In genomic region chr6:132812255-132812732, GRCh38 we compare ENCODE assay signal across 8 cellular contexts. TPM values are rescaled to one million over a fixed set of nuclear protein-coding genes. Genes with fewer than 3 reads are reported as not detected.
DNase-seq lines count a peak whose midpoint lies in the region; ATAC-seq and TF ChIP-seq lines count a peak whose summit lies in the region.

No MANE protein-coding gene starts in this region.

- H3K4me3 ChIP-seq in Caco-2 (ENCODE audit: low read depth, low read length) (peak overlapping the region; percentile 69), brain microvascular endothelial cell (ENCODE audit: low read depth, low read length) (peak overlapping the region; percentile 67)

- H3K4me3 Mint-ChIP-seq in Caco-2 (ENCODE audit: unreplicated experiment) (peak overlapping the region; percentile 97), mesothelial cell of epicardium (peak overlapping the region; percentile 97)

- H3K27ac ChIP-seq in brain microvascular endothelial cell: peak overlapping the region; percentile 67

- intact Hi-C loops in Caco-2 (cut with micrococcal nuclease; ENCODE audit: unreplicated experiment): no loop called here

- peak overlapping the region; percentile 98 for H3K27ac Mint-ChIP-seq in Caco-2 (ENCODE audit: unreplicated experiment)
- H3K27ac Mint-ChIP-seq in mesothelial cell of epicardium: peak overlapping the region; percentile 97

- peaks cover 4% of the 10 kb centered on the region for H3K27me3 Mint-ChIP-seq in Caco-2 (ENCODE audit: insufficient read depth, unreplicated experiment)
- peaks cover 6% of the 10 kb centered on the region for H3K27me3 Mint-ChIP-seq in mesothelial cell of epicardium (ENCODE audit: low read depth)

- POLR2A ChIA-PET in Caco-2 (lab: Charles Lee): interaction anchor here (0.6 to 1.1 kb wide), 2 partner anchors 14 to 886 kb away, joined by 3 to 4 read pairs; partner anchors contain the start of gene SLC18B1

- no peaks in the 10 kb centered on the region for H3K9me3 Mint-ChIP-seq in Caco-2 (ENCODE audit: unreplicated experiment)
- no peaks in the 10 kb centered on the region for H3K9me3 Mint-ChIP-seq in mesothelial cell of epicardium

- no peaks in the 10 kb centered on the region for H3K9me3 ChIP-seq in Caco-2

- H3K27me3 ChIP-seq in Caco-2 (replicated peaks; ENCODE audit: control insufficient read depth, insufficient read depth, low read length): no peaks in the 10 kb centered on the region
- H3K27me3 ChIP-seq in brain microvascular endothelial cell (replicated peaks): no peaks in the 10 kb centered on the region

- CTCF ChIA-PET in Caco-2 (lab: Charles Lee): interaction anchor here (0.6 to 0.8 kb wide), 2 partner anchors 12 to 13 kb away, joined by 3 to 4 read pairs; no protein-coding TSS in a partner anchor

- no peak for DNase-seq in Caco-2
- DNase-seq in LHCN-M2 (ENCODE audit: low read depth): peak; percentile 84
- peak; percentile 32 for DNase-seq in brain microvascular endothelial cell
- no peak for DNase-seq in mesothelial cell of epicardium (ENCODE audit: low spot score in 2 of 2, unreplicated experiment in 2 of 2)

- TF ChIP-seq CTCF in Caco-2 (IDR thresholded peaks at IDR 0.05; ENCODE audit: insufficient read depth in 1 of 2, low read depth in 1 of 2, low read length in 1 of 2, severe bottlenecking in 1 of 2, unreplicated experiment in 1 of 2): no peak
- no peak for TF ChIP-seq CTCF in brain microvascular endothelial cell (IDR thresholded peaks at IDR 0.05; ENCODE audit: low read depth, low read length, missing control alignments)
- no peak for TF ChIP-seq CTCF in mesothelial cell of epicardium (IDR thresholded peaks at IDR 0.05; ENCODE audit: unreplicated experiment)

- no peak for ATAC-seq in HG02938 (IDR thresholded peaks at IDR 0.05; ENCODE audit: unreplicated experiment)
- ATAC-seq in HG02798 (IDR thresholded peaks at IDR 0.05; ENCODE audit: poor library complexity, unreplicated experiment): no peak
- ATAC-seq in HG03442 (IDR thresholded peaks at IDR 0.05; ENCODE audit: unreplicated experiment): no peak
- ATAC-seq in GM21529 (IDR thresholded peaks at IDR 0.05; ENCODE audit: unreplicated experiment): no peak

- H3K36me3 ChIP-seq in Caco-2 (ENCODE audit: control insufficient read depth, insufficient read depth, low read length) (peaks cover 10% of the 10 kb centered on the region), brain microvascular endothelial cell (replicated peaks) (peaks cover 26% of the 10 kb centered on the region)

- peaks cover 5% of the 10 kb centered on the region; the same call in 1 of the 2 replicates for H3K4me1 ChIP-seq in Caco-2

- H3K4me1 Mint-ChIP-seq in Caco-2 (ENCODE audit: low read depth, unreplicated experiment) (peaks cover 6% of the 10 kb centered on the region), mesothelial cell of epicardium (peaks cover 38% of the 10 kb centered on the region)

- H3K36me3 Mint-ChIP-seq in Caco-2 (ENCODE audit: insufficient read depth, unreplicated experiment) (peaks cover 46% of the 10 kb centered on the region), mesothelial cell of epicardium (peaks cover 13% of the 10 kb centered on the region)

- in situ Hi-C loops in brain microvascular endothelial cell (cut with HindIII; ENCODE audit: low pct_ligation_motif_present, low sequenced_read_pairs): no loop called here

- no TSS peak for BruUV-seq in Caco-2 (replicated peaks; lab: Mats Ljungman, UMichigan)

RNA-seq across cellular contexts. Expression of gene RPS12, which starts 2.1 kb away (rescaled TPM):
- total RNA-seq in Caco-2 (2022): 1,111 and 1,154 TPM in 2 replicates
- 1,162 and 1,423 TPM in 2 replicates for total RNA-seq in LHCN-M2 (2014; rRNA removed)
- 3,258 TPM for polyA plus RNA-seq in LHCN-M2 (2012)
- 1,038 to 1,060 TPM (median 1,056 TPM) in 3 replicates for total RNA-seq in mesothelial cell of epicardium

RNA-seq across cellular contexts. Expression of gene SLC18B1, which starts 13.9 kb away (rescaled TPM):
- total RNA-seq in Caco-2 (2022) (7.8 and 11.3 TPM in 2 replicates), LHCN-M2 (2014; rRNA removed) (6.3 and 8.8 TPM in 2 replicates), mesothelial cell of epicardium (24.2 to 26.2 TPM (median 25.3 TPM) in 3 replicates)
- polyA plus RNA-seq in LHCN-M2 (2012): 1.4 TPM

RNA-seq across cellular contexts. Expression of gene VNN2, which starts 54.6 kb away (rescaled TPM):
- total RNA-seq in Caco-2 (2022) (not detected in 2 replicates), LHCN-M2 (2014; rRNA removed) (0.19 TPM in 1 of 2 replicates, not detected in the other), mesothelial cell of epicardium (not detected in 3 replicates)
- 0.07 TPM for polyA plus RNA-seq in LHCN-M2 (2012)

Comparison
In these comparisons a context has a peak if more than half of its experiments do, and no peak if none do; other contexts are left out.
1. DNase-seq: peak in LHCN-M2 (single experiment) and brain microvascular endothelial cell (single experiment); none in Caco-2 (0 of 2) and mesothelial cell of epicardium (0 of 2).